Comparison of ENCODE assay signal across 2 cellular contexts in the genomic region with DNA sequence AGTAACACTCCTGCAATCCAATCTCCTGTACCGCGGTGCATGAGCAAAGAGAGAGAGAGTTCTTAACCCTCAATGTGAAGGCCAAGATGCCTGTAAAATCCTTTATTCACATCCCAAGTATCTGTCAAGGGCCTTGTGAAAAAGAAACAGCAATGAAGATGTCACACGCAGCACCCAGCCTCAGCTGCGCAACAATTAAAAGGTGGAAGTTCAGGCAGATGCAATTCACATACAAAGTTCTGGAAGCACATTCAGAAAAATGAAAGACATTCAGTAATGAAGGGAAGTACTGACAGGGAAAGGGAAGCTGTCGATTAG.
TF ChIP-seq lines count a peak whose summit lies in the region.

No MANE protein-coding gene starts in this region.

TF ChIP-seq in SK-N-SH, 30 proteins besides CTCF, POLR2A, EP300 and RAD21 (continued from another document):
- TF ChIP-seq, protein P1, sequence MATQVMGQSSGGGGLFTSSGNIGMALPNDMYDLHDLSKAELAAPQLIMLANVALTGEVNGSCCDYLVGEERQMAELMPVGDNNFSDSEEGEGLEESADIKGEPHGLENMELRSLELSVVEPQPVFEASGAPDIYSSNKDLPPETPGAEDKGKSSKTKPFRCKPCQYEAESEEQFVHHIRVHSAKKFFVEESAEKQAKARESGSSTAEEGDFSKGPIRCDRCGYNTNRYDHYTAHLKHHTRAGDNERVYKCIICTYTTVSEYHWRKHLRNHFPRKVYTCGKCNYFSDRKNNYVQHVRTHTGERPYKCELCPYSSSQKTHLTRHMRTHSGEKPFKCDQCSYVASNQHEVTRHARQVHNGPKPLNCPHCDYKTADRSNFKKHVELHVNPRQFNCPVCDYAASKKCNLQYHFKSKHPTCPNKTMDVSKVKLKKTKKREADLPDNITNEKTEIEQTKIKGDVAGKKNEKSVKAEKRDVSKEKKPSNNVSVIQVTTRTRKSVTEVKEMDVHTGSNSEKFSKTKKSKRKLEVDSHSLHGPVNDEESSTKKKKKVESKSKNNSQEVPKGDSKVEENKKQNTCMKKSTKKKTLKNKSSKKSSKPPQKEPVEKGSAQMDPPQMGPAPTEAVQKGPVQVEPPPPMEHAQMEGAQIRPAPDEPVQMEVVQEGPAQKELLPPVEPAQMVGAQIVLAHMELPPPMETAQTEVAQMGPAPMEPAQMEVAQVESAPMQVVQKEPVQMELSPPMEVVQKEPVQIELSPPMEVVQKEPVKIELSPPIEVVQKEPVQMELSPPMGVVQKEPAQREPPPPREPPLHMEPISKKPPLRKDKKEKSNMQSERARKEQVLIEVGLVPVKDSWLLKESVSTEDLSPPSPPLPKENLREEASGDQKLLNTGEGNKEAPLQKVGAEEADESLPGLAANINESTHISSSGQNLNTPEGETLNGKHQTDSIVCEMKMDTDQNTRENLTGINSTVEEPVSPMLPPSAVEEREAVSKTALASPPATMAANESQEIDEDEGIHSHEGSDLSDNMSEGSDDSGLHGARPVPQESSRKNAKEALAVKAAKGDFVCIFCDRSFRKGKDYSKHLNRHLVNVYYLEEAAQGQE (IDR thresholded peaks at IDR 0.05; ENCODE audit: low read depth, low read length), result no peak
- TF ChIP-seq CHD2 (IDR thresholded peaks at IDR 0.05; ENCODE audit: low read length, partially characterized antibody) (no peak), TCF12 (IDR thresholded peaks at IDR 0.05) (no peak), JUND (IDR thresholded peaks at IDR 0.05) (no peak), MXI1 (IDR thresholded peaks at IDR 0.05; ENCODE audit: low read depth, low read length) (no peak), YY1 (IDR thresholded peaks at IDR 0.05; ENCODE audit: low read depth) (no peak), RCOR1 (IDR thresholded peaks at IDR 0.05; ENCODE audit: low read length) (no peak), TEAD4 (IDR thresholded peaks at IDR 0.05; ENCODE audit: borderline replicate concordance, insufficient read depth) (no peak), MEF2A (IDR thresholded peaks at IDR 0.05; ENCODE audit: borderline replicate concordance, low read depth) (no peak), RXRA (IDR thresholded peaks at IDR 0.05; ENCODE audit: borderline replicate concordance, low read depth) (no peak)
- TF ChIP-seq, protein P2, sequence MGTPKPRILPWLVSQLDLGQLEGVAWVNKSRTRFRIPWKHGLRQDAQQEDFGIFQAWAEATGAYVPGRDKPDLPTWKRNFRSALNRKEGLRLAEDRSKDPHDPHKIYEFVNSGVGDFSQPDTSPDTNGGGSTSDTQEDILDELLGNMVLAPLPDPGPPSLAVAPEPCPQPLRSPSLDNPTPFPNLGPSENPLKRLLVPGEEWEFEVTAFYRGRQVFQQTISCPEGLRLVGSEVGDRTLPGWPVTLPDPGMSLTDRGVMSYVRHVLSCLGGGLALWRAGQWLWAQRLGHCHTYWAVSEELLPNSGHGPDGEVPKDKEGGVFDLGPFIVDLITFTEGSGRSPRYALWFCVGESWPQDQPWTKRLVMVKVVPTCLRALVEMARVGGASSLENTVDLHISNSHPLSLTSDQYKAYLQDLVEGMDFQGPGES (IDR thresholded peaks at IDR 0.05; ENCODE audit: low read depth, low read length), result no peak
- TF ChIP-seq, protein P3, sequence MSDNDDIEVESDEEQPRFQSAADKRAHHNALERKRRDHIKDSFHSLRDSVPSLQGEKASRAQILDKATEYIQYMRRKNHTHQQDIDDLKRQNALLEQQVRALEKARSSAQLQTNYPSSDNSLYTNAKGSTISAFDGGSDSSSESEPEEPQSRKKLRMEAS (IDR thresholded peaks at IDR 0.05; ENCODE audit: low read depth), result no peak

TF ChIP-seq in SK-N-SH treated with all-trans-retinoic acid at 6 μM for 48 hours, 23 proteins besides CTCF, POLR2A, EP300 and RAD21 (continued from another document):
- TF ChIP-seq, protein P4, sequence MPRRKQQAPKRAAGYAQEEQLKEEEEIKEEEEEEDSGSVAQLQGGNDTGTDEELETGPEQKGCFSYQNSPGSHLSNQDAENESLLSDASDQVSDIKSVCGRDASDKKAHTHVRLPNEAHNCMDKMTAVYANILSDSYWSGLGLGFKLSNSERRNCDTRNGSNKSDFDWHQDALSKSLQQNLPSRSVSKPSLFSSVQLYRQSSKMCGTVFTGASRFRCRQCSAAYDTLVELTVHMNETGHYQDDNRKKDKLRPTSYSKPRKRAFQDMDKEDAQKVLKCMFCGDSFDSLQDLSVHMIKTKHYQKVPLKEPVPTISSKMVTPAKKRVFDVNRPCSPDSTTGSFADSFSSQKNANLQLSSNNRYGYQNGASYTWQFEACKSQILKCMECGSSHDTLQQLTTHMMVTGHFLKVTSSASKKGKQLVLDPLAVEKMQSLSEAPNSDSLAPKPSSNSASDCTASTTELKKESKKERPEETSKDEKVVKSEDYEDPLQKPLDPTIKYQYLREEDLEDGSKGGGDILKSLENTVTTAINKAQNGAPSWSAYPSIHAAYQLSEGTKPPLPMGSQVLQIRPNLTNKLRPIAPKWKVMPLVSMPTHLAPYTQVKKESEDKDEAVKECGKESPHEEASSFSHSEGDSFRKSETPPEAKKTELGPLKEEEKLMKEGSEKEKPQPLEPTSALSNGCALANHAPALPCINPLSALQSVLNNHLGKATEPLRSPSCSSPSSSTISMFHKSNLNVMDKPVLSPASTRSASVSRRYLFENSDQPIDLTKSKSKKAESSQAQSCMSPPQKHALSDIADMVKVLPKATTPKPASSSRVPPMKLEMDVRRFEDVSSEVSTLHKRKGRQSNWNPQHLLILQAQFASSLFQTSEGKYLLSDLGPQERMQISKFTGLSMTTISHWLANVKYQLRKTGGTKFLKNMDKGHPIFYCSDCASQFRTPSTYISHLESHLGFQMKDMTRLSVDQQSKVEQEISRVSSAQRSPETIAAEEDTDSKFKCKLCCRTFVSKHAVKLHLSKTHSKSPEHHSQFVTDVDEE (CRISPR knock-in tag; IDR thresholded peaks at IDR 0.05), result no peak
- TF ChIP-seq ARNTL (CRISPR knock-in tag; IDR thresholded peaks at IDR 0.05; ENCODE audit: borderline replicate concordance, low read depth) (no peak), ZFP30 (CRISPR knock-in tag; IDR thresholded peaks at IDR 0.05) (no peak), ESRRG (CRISPR knock-in tag; IDR thresholded peaks at IDR 0.05) (no peak), ZFP3 (CRISPR knock-in tag; IDR thresholded peaks at IDR 0.05) (no peak)
TF ChIP-seq in SK-N-SH treated with all-trans-retinoic acid at 6 μM for 48 hours: peak in this region for 0.
